Comparison of ENCODE assay signal across 16 cellular contexts in genomic region chr2:121046335-121046734, GRCh38.
"Had no signal": no experiment of that assay in that cellular context is flagged by ENCODE, and none has a peak within 500 bp of the region (broad histone marks: within the 10 kb centered on the region; RNA-seq: fewer than 3 reads in every experiment).

No MANE protein-coding gene starts in this region.

- DNase-seq: activated CD4-positive, CD25-positive, alpha-beta regulatory T cell treated with anti-CD3 and anti-CD28 coated beads, Interleukin-2, amount 50 U/mL, for 72 hours; activated gamma-delta T cell; cerebellar nuclear complex; cortex of kidney; erythroblast; left cardiac atrium; stimulated activated CD4-positive, alpha-beta T cell treated with anti-CD3 and anti-CD28 coated beads, Interleukin-12 subunit alpha, Interleukin-12 subunit beta, amount 100 ng/mL, for 4 hours; stimulated activated CD4-positive, alpha-beta T cell treated with anti-CD3 and anti-CD28 coated beads, Interleukin-1b, Interleukin-23, amount 100 ng/mL, for 48 hours; stimulated activated CD8-positive, alpha-beta memory T cell treated with anti-CD3 and anti-CD28 coated beads, Interleukin-4, amount 100 ng/mL, for 48 hours; stimulated activated naive CD4-positive, alpha-beta T cell treated with Interleukin-2 at 50 U/mL for 16 hours had no signal

- H3K4me3 Mint-ChIP-seq: activated naive CD4-positive, alpha-beta T cell treated with anti-CD3 and anti-CD28 coated beads, Interleukin-2, amount 50 U/mL, for 24 hours; nephron; T-helper 1 cell treated with Interleukin-12 subunit alpha and Interleukin-12 subunit beta and Interleukin-4 antibody, amounts not matched to agents 30 μg/mL and 1 μg/mL, for 36 hours had no signal

- H3K4me1 ChIP-seq: tibial nerve had no signal

- H2AFZ ChIP-seq: hepatocyte had no signal

- H3K27me3 ChIP-seq: tibial nerve had no signal

- H3K4me1 Mint-ChIP-seq: activated naive CD4-positive, alpha-beta T cell treated with anti-CD3 and anti-CD28 coated beads, Interleukin-2, amount 50 U/mL, for 24 hours; nephron had no signal

- H3K79me2 ChIP-seq: hepatocyte had no signal

- H3K4me3 ChIP-seq: hepatocyte, tibial nerve had no signal

- H3K27ac ChIP-seq: hepatocyte, tibial nerve, VCaP had no signal

- H3K4me2 ChIP-seq: hepatocyte had no signal

- H3K27me3 Mint-ChIP-seq: activated naive CD4-positive, alpha-beta T cell treated with anti-CD3 and anti-CD28 coated beads, Interleukin-2, amount 50 U/mL, for 24 hours had no signal

- H3K27ac Mint-ChIP-seq: activated naive CD4-positive, alpha-beta T cell treated with anti-CD3 and anti-CD28 coated beads, Interleukin-2, amount 50 U/mL, for 24 hours; nephron; T-helper 1 cell treated with Interleukin-12 subunit alpha and Interleukin-12 subunit beta and Interleukin-4 antibody, amounts not matched to agents 30 μg/mL and 1 μg/mL, for 36 hours had no signal

- ATAC-seq: left cardiac atrium had no signal

- H3K9me3 Mint-ChIP-seq: activated naive CD4-positive, alpha-beta T cell treated with anti-CD3 and anti-CD28 coated beads, Interleukin-2, amount 50 U/mL, for 24 hours; T-helper 1 cell treated with Interleukin-12 subunit alpha and Interleukin-12 subunit beta and Interleukin-4 antibody, amounts not matched to agents 30 μg/mL and 1 μg/mL, for 36 hours had no signal

- H3K36me3 ChIP-seq: tibial nerve had no signal

- H3K36me3 Mint-ChIP-seq: activated naive CD4-positive, alpha-beta T cell treated with anti-CD3 and anti-CD28 coated beads, Interleukin-2, amount 50 U/mL, for 24 hours had no signal
